In the genomic region with DNA sequence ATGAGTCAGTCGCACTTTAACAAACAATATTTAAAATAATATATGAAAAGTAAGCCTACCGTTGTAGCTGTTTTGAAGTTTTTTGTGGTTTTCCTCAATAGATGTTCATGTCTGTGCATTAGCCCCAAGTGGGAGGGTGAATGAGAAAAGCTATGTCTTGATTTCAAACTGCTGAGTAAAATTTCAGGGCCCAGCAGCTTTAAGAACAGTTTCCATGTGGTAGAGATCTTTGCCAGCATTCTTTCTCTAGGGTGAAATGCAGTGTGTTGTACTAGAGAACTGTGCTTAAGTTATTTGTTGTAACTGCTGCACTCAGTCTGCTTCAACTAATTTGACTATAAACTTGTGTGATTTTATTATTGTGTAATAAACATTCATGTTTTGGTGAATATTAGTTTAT, we compare ENCODE assay signal across 17 cellular contexts. TPM values are rescaled to one million over a fixed set of nuclear protein-coding genes. Genes with fewer than 3 reads are reported as not detected.
DNase-seq lines count a peak whose midpoint lies in the region; ATAC-seq, FAIRE-seq and TF ChIP-seq lines count a peak whose summit lies in the region.
"Had no signal": no experiment of that assay in that cellular context is flagged by ENCODE, and none has a peak within 500 bp of the region (broad histone marks: within the 10 kb centered on the region; RNA-seq: fewer than 3 reads in every experiment).

A gene with protein sequence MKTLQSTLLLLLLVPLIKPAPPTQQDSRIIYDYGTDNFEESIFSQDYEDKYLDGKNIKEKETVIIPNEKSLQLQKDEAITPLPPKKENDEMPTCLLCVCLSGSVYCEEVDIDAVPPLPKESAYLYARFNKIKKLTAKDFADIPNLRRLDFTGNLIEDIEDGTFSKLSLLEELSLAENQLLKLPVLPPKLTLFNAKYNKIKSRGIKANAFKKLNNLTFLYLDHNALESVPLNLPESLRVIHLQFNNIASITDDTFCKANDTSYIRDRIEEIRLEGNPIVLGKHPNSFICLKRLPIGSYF (minus strand): TSS at position 142 of the 400 bp plus-strand sequence. CDS start 1,171 bp downstream, outside the sequence.

- H3K4me1 ChIP-seq in subcutaneous abdominal adipose tissue (ENCODE audit: control insufficient read depth in 5 of 5, insufficient read depth in 5 of 5, low read length in 5 of 5), result peaks cover 0 to 19% (median 9%) of the 10 kb centered on the region in 5 donors

- H3K9ac ChIP-seq in subcutaneous abdominal adipose tissue (ENCODE audit: low read length in 5 of 5), result peak within 1 kb of the TSS in 1 of 5 donors; percentile 16

- no peaks in the 10 kb centered on the region for H3K9me3 ChIP-seq in subcutaneous abdominal adipose tissue (ENCODE audit: control insufficient read depth in 5 of 5, low read length in 5 of 5)
- H3K9me3 ChIP-seq: neutrophil had no signal

- ATAC-seq in HG03025 (IDR thresholded peaks at IDR 0.05; ENCODE audit: low FRiP score, unreplicated experiment), result no peak
- ATAC-seq: activated CD8-positive, alpha-beta T cell treated with anti-CD3 and anti-CD28 coated beads for 36 hours had no signal

- DNase-seq in GM03348 (ENCODE audit: low spot score) (peak; percentile 29), cerebellum (ENCODE audit: low spot score) (no peak), iris pigment epithelial cell (ENCODE audit: low read depth) (peak; percentile 55), GM12892 (ENCODE audit: insufficient read length) (no peak), UCSD-AML1 (lab: John Stamatoyannopoulos, UW; ENCODE audit: unreplicated experiment) (no peak)
- no peak for DNase-seq in activated naive CD4-positive, alpha-beta T cell treated with Interleukin-2 at 50 U/mL for 16 hours
- DNase-seq: activated CD8-positive, alpha-beta T cell treated with anti-CD3 and anti-CD28 coated beads for 36 hours; activated naive CD4-positive, alpha-beta T cell treated with anti-CD3 and anti-CD28 coated beads for 36 hours; CD4-positive, alpha-beta memory T cell; GF-D8; NCI-H146; NCI-H510A treated with DMSO at 0.1 percent for 48 hours; RPMI8226; stimulated activated CD4-positive, alpha-beta T cell treated with anti-CD3 and anti-CD28 coated beads, Interleukin-1b, Interleukin-23, amount 100 ng/mL, for 48 hours had no signal

- no peak within 1 kb of the TSS for H3K27ac ChIP-seq in subcutaneous abdominal adipose tissue (ENCODE audit: low read depth, low read length)
- H3K27ac ChIP-seq: neutrophil had no signal

- FAIRE-seq in GM12892 (lab: Jason Lieb, UNC), result no peak

- no peaks in the 10 kb centered on the region for H3K36me3 ChIP-seq in subcutaneous abdominal adipose tissue (ENCODE audit: control insufficient read depth in 5 of 5, insufficient read depth in 5 of 5, low read length in 5 of 5)
- H3K36me3 ChIP-seq: neutrophil had no signal

- TF ChIP-seq POLR2A in GM12892 (IDR thresholded peaks at IDR 0.05; ENCODE audit: low read depth, low read length), result no peak

- H3K27me3 ChIP-seq in subcutaneous abdominal adipose tissue (ENCODE audit: control insufficient read depth in 5 of 5, insufficient read depth in 4 of 5, low read length in 5 of 5), result no peaks in the 10 kb centered on the region
- H3K27me3 ChIP-seq: neutrophil had no signal

- peak within 1 kb of the TSS in 3 of 5 donors; percentile 22 to 58 (median 29) for H3K4me3 ChIP-seq in subcutaneous abdominal adipose tissue (ENCODE audit: low read depth in 1 of 5, low read length in 5 of 5)

RNA-seq across cellular contexts. Expression of the gene that starts here (rescaled TPM):
- total RNA-seq in cerebellum, result 45.2 TPM
- 0.70 TPM for polyA plus RNA-seq in GM12892 (2012; ENCODE audit: missing spikeins)
- total RNA-seq: activated CD8-positive, alpha-beta T cell treated with anti-CD3 and anti-CD28 coated beads for 36 hours; activated naive CD4-positive, alpha-beta T cell treated with anti-CD3 and anti-CD28 coated beads for 36 hours; CD4-positive, alpha-beta memory T cell had no signal

Comparison
In these comparisons a context has a peak if more than half of its experiments do, and no peak if none do; other contexts are left out.
1. DNase-seq: peak in GM03348 (single experiment) and iris pigment epithelial cell (single experiment); none in cerebellum (single experiment), activated naive CD4-positive, alpha-beta T cell treated with Interleukin-2 at 50 U/mL for 16 hours (single experiment), GM12892 (single experiment) and UCSD-AML1 (single experiment).